In genomic region chr2:205803507-205803906, GRCh38 we compare ENCODE assay signal across 26 cellular contexts.
DNase-seq lines count a peak whose midpoint lies in the region; ATAC-seq lines count a peak whose summit lies in the region.
"Had no signal": no experiment of that assay in that cellular context is flagged by ENCODE, and none has a peak within 500 bp of the region (broad histone marks: within the 10 kb centered on the region; RNA-seq: fewer than 3 reads in every experiment).

No MANE protein-coding gene starts in this region.

- no peak for ATAC-seq in GM21717 (IDR thresholded peaks at IDR 0.05; ENCODE audit: unreplicated experiment)
- ATAC-seq: GM23338, Panc1 had no signal

- peaks cover 7% of the 10 kb centered on the region for H3K9me3 ChIP-seq in BLaER1
- H3K9me3 ChIP-seq: BE2C, HAP-1 had no signal

- H4K20me1 ChIP-seq in BLaER1, result no peaks in the 10 kb centered on the region

- DNase-seq in Kasumi-1 (lab: John Stamatoyannopoulos, UW) (peak; percentile 6 to 15), OCI-M1 (lab: John Stamatoyannopoulos, UW) (peak; percentile 19), putamen (ENCODE audit: low spot score) (peak; percentile 10), NCI-H82 treated with DMSO at 0.1 percent for 48 hours (lab: John Stamatoyannopoulos, UW; ENCODE audit: unreplicated experiment) (no peak), SIG-M5 treated with dmso at 0.1 percent for 504 hours (lab: John Stamatoyannopoulos, UW; ENCODE audit: unreplicated experiment) (no peak), NCI-H1048 (lab: John Stamatoyannopoulos, UW) (no peak)
- DNase-seq: 8988T; ACHN; BE2C; CD4-positive, alpha-beta T cell; HFFc6; NCI-H1417 treated with DMSO at 0.1 percent for 48 hours; NCI-H187 treated with DMSO at 0.1 percent for 48 hours; NCI-H2171 treated with DMSO at 0.1 percent for 48 hours; NCI-H524 treated with DMSO at 0.1 percent for 48 hours; NCI-H774; NK-92 treated with Interleukin-12 subunit alpha and Interleukin-12 subunit beta, amount 100 ng/mL, for 24 hours; SHP77; T-helper 1 cell had no signal

- peak overlapping the region; percentile 58; the same call in 1 of the 2 replicates for H3K4me2 ChIP-seq in BLaER1
- H3K4me2 ChIP-seq: GM23338, KMS-11 had no signal

- H3K9ac ChIP-seq in BLaER1, result no peak overlapping the region
- H3K9ac ChIP-seq: KMS-11 had no signal

- H3K4me1 ChIP-seq in BLaER1, result peaks cover 27% of the 10 kb centered on the region
- H3K4me1 ChIP-seq: BE2C, HAP-1 had no signal

- no peak overlapping the region for H3K27ac ChIP-seq in BLaER1
- H3K27ac ChIP-seq: KMS-11, RWPE1 had no signal

- no peaks in the 10 kb centered on the region for H3K27me3 ChIP-seq in BLaER1
- H3K27me3 ChIP-seq: BE2C had no signal

- no peak overlapping the region for H3K4me3 ChIP-seq in BLaER1
- H3K4me3 ChIP-seq: GM23338, HAP-1 had no signal

- H3K36me3 ChIP-seq in BLaER1, result 0 out of 2 replicates have a peak, but pooled peaks cover 3% of the 10 kb centered on the region
- H3K36me3 ChIP-seq: BE2C, HAP-1 had no signal

Comparison
In these comparisons a context has a peak if more than half of its experiments do, and no peak if none do; other contexts are left out.
1. DNase-seq: peak in Kasumi-1 (2 of 2), OCI-M1 (single experiment) and putamen (single experiment); none in NCI-H82 treated with DMSO at 0.1 percent for 48 hours (single experiment), SIG-M5 treated with dmso at 0.1 percent for 504 hours (single experiment) and NCI-H1048 (single experiment).